8 cellular contexts compared by ENCODE assay signal in genomic region chr16:684067-684794, GRCh38. TPM values are rescaled to one million over a fixed set of nuclear protein-coding genes. Genes with fewer than 3 reads are reported as not detected.
DNase-seq lines count a peak whose midpoint lies in the region; ATAC-seq and TF ChIP-seq lines count a peak whose summit lies in the region.

TSS of gene JMJD8 (minus strand) at chr16:684334. CDS start at chr16:684319, 15 bp downstream.

- in situ Hi-C loops in SK-MEL-5 (cut with HindIII; ENCODE audit: low pct_unique_long_range_greater_than_20kb, low sequenced_read_pairs): no loop called here

- TF ChIP-seq CTCF in foreskin keratinocyte (conservative IDR thresholded peaks at IDR 0.05): no peak

- H3K4me3 ChIP-seq in neuron (ENCODE audit: low read length): peak within 1 kb of the TSS; percentile 40
- H3K4me3 ChIP-seq in stomach smooth muscle (ENCODE audit: low read length in 2 of 2): peak within 1 kb of the TSS; percentile 75 to 81

- H3K27ac ChIP-seq in foreskin keratinocyte (no peak within 1 kb of the TSS), stomach smooth muscle (ENCODE audit: low read length) (peak within 1 kb of the TSS; percentile 58)

- H2AFZ ChIP-seq in neuron (ENCODE audit: low read depth, low read length): no peak within 1 kb of the TSS

- DNase-seq in GDM1 (lab: John Stamatoyannopoulos, UW) (peak; percentile 87), HCEC 1CT (peak; percentile 83), MV-4-11 (lab: John Stamatoyannopoulos, UW) (peak; percentile 96), SK-MEL-5 (ENCODE audit: low read depth, low spot score) (peak; percentile 93), foreskin keratinocyte (peak; percentile 84 to 91)
- peak; percentile 86 to 94 (median 91) for DNase-seq in activated naive CD4-positive, alpha-beta T cell (lab: John Stamatoyannopoulos, UW)

- H3K27me3 ChIP-seq in foreskin keratinocyte (no peaks in the 10 kb centered on the region), neuron (ENCODE audit: insufficient read depth, low read length) (no peaks in the 10 kb centered on the region), stomach smooth muscle (ENCODE audit: control insufficient read depth in 1 of 2, insufficient read depth in 2 of 2, low read length in 2 of 2) (no peaks in the 10 kb centered on the region)

- H3K9me3 ChIP-seq in neuron (ENCODE audit: low read length) (no peaks in the 10 kb centered on the region), stomach smooth muscle (ENCODE audit: control insufficient read depth in 2 of 2, low read length in 2 of 2) (no peaks in the 10 kb centered on the region)

- H3K9ac ChIP-seq in stomach smooth muscle (ENCODE audit: low read length in 2 of 2): peak within 1 kb of the TSS; percentile 42 to 63

- H3K4me1 ChIP-seq in foreskin keratinocyte: no peaks in the 10 kb centered on the region
- peaks cover 17% of the 10 kb centered on the region for H3K4me1 ChIP-seq in neuron (ENCODE audit: insufficient read depth, low read length)
- peaks cover 58% of the 10 kb centered on the region for H3K4me1 ChIP-seq in stomach smooth muscle (ENCODE audit: control insufficient read depth, insufficient read depth, low read length)

- peak; percentile 76 for ATAC-seq in foreskin keratinocyte

- H3K36me3 ChIP-seq in neuron (ENCODE audit: insufficient read depth, low read length) (peaks cover 55% of the 10 kb centered on the region), stomach smooth muscle (ENCODE audit: control insufficient read depth in 2 of 2, insufficient read depth in 2 of 2, low read length in 2 of 2) (peaks cover 12 to 17% of the 10 kb centered on the region in 2 donors)

RNA-seq across cellular contexts. Expression of gene JMJD8, which starts in this region (rescaled TPM):
- 44.7 and 52.0 TPM in 2 replicates for total RNA-seq in SK-MEL-5 (2014; rRNA removed; shearing (Covaris generic))
- 88.8 and 93.2 TPM in 2 replicates for polyA plus RNA-seq in SK-MEL-5 (2015; cell fraction: cytosol; rRNA removed)
- 59.8 and 98.5 TPM in 2 replicates for polyA plus RNA-seq in SK-MEL-5 (2015; cell fraction: nucleus; rRNA removed)
- total RNA-seq in foreskin keratinocyte: 42.3 and 45.9 TPM in 2 replicates
- 48.0 and 58.7 TPM in 2 replicates for polyA plus RNA-seq in foreskin keratinocyte
